Comparison of ENCODE assay signal across 20 cellular contexts in the genomic region with DNA sequence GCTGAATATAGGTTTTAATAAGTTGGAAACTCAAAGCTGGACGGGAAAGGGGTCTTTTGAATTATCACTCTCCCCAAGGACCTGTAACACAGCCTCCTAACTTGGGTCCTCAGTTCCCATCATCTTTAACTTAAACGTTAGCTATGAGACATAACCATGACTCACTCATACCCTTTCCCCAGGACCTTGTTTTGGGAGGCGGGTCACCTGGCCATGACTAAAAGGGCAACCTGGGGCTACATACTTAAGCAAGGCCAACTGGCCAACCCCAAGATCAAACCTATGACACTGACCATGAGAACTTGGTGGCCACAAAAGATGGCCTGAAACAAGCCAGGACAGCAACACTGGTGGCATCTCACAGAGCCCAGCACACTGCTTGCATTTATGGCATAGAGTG.
DNase-seq lines count a peak whose midpoint lies in the region; ATAC-seq and TF ChIP-seq lines count a peak whose summit lies in the region.
"Had no signal": no experiment of that assay in that cellular context is flagged by ENCODE, and none has a peak within 500 bp of the region (broad histone marks: within the 10 kb centered on the region; RNA-seq: fewer than 3 reads in every experiment).

No MANE protein-coding gene starts in this region.

- TF ChIP-seq POLR2A in spleen (IDR thresholded peaks at IDR 0.05) = no peak

- H3K27me3 Mint-ChIP-seq in activated CD4-positive, alpha-beta T cell treated with anti-CD3 and anti-CD28 coated beads for 36 hours = no peaks in the 10 kb centered on the region
- H3K27me3 Mint-ChIP-seq in activated naive CD8-positive, alpha-beta T cell treated with anti-CD3 and anti-CD28 coated beads, Interleukin-2, amount 50 U/mL, for 24 hours = no peaks in the 10 kb centered on the region
- H3K27me3 Mint-ChIP-seq: dendritic cell treated with granulocyte-macrophage colony-stimulating factor and Interleukin-4, amounts not matched to agents 40 ng/mL and 50 ng/mL, for 4 days had no signal

- no peaks in the 10 kb centered on the region for H3K36me3 ChIP-seq in PC-3 (ENCODE audit: low read depth, low read length)
- H3K36me3 ChIP-seq in spleen = no peaks in the 10 kb centered on the region

- no peaks in the 10 kb centered on the region for H3K9me3 Mint-ChIP-seq in activated CD4-positive, alpha-beta T cell treated with anti-CD3 and anti-CD28 coated beads for 36 hours (ENCODE audit: low read depth)
- H3K9me3 Mint-ChIP-seq in activated naive CD8-positive, alpha-beta T cell treated with anti-CD3 and anti-CD28 coated beads, Interleukin-2, amount 50 U/mL, for 24 hours = no peaks in the 10 kb centered on the region
- H3K9me3 Mint-ChIP-seq: dendritic cell treated with granulocyte-macrophage colony-stimulating factor and Interleukin-4, amounts not matched to agents 40 ng/mL and 50 ng/mL, for 4 days; neural crest cell had no signal

- BruUV-seq in PC-3 (replicated peaks; lab: Mats Ljungman, UMichigan) = no TSS peak

- H2AFZ ChIP-seq in PC-3 (ENCODE audit: low read length) = no peak overlapping the region

- DNase-seq in activated CD4-positive, alpha-beta T cell treated with anti-CD3 and anti-CD28 coated beads for 36 hours = peak; percentile 48
- no peak for DNase-seq in activated CD4-positive, alpha-beta T cell treated with anti-CD3 and anti-CD28 coated beads, Interleukin-2, amount 50 U/mL, for 1 hour
- peak; percentile 14 for DNase-seq in PC-3
- DNase-seq in activated naive CD8-positive, alpha-beta T cell treated with anti-CD3 and anti-CD28 coated beads, Interleukin-2, amount 50 U/mL, for 24 hours = no peak
- DNase-seq in spleen = no peak
- no peak for DNase-seq in amniotic stem cell (lab: John Stamatoyannopoulos, UW)
- DNase-seq in omental fat pad (ENCODE audit: low spot score) = no peak
- DNase-seq: aorta, HCEC 1CT, hypothalamus, Kasumi-1, left ventricle myocardium superior, NCI-H187, NCI-H524 treated with DMSO at 0.1 percent for 48 hours, RPMI8226 had no signal

- H3K27ac ChIP-seq in PC-3 (ENCODE audit: low read length) (no peak overlapping the region), spleen (peak overlapping the region in 4 of 8 donors; percentile 72 to 76 (median 73))
- H3K27ac ChIP-seq: A549 had no signal

- no peak overlapping the region for H3K4me2 ChIP-seq in PC-3 (ENCODE audit: low read length)
- H3K4me2 ChIP-seq: A549 had no signal

- H3K4me1 Mint-ChIP-seq in activated CD4-positive, alpha-beta T cell treated with anti-CD3 and anti-CD28 coated beads for 36 hours = peaks cover 65% of the 10 kb centered on the region
- H3K4me1 Mint-ChIP-seq in activated naive CD8-positive, alpha-beta T cell treated with anti-CD3 and anti-CD28 coated beads, Interleukin-2, amount 50 U/mL, for 24 hours = peaks cover 79% of the 10 kb centered on the region

- H3K4me3 Mint-ChIP-seq in activated CD4-positive, alpha-beta T cell treated with anti-CD3 and anti-CD28 coated beads for 36 hours = peak overlapping the region; percentile 84
- H3K4me3 Mint-ChIP-seq in activated naive CD8-positive, alpha-beta T cell treated with anti-CD3 and anti-CD28 coated beads, Interleukin-2, amount 50 U/mL, for 24 hours = peak overlapping the region; percentile 80
- H3K4me3 Mint-ChIP-seq: dendritic cell treated with granulocyte-macrophage colony-stimulating factor and Interleukin-4, amounts not matched to agents 40 ng/mL and 50 ng/mL, for 4 days; neural crest cell had no signal

- POLR2A ChIA-PET in activated CD4-positive, alpha-beta T cell treated with anti-CD3 and anti-CD28 coated beads for 36 hours (lab: Charles Lee) = no interaction called here
- POLR2A ChIA-PET in PC-3 (lab: Charles Lee; ENCODE audit: unreplicated experiment) = no interaction called here

- ATAC-seq in activated CD4-positive, alpha-beta T cell treated with anti-CD3 and anti-CD28 coated beads for 36 hours = peak; percentile 57
- ATAC-seq in PC-3 (no peak), HG02840 (IDR thresholded peaks at IDR 0.05; ENCODE audit: low FRiP score, unreplicated experiment) (no peak), omental fat pad (ENCODE audit: low FRiP score) (no peak)
- ATAC-seq in activated naive CD8-positive, alpha-beta T cell treated with anti-CD3 and anti-CD28 coated beads, Interleukin-2, amount 50 U/mL, for 24 hours = peak; percentile 70
- ATAC-seq: A549, left ventricle myocardium superior, sciatic nerve had no signal

- H3K9ac ChIP-seq in PC-3 (ENCODE audit: low read length) = no peak overlapping the region

- H3F3A ChIP-seq in PC-3 (ENCODE audit: low read length, unreplicated experiment) = no peaks in the 10 kb centered on the region

- H3K79me2 ChIP-seq in PC-3 (ENCODE audit: low read length) = no peaks in the 10 kb centered on the region

- H3K27ac Mint-ChIP-seq in activated CD4-positive, alpha-beta T cell treated with anti-CD3 and anti-CD28 coated beads for 36 hours = peak overlapping the region; percentile 98
- H3K27ac Mint-ChIP-seq in activated naive CD8-positive, alpha-beta T cell treated with anti-CD3 and anti-CD28 coated beads, Interleukin-2, amount 50 U/mL, for 24 hours = peak overlapping the region; percentile 94

- WGBS in spleen, 5 donors = 71 to 86% (median 83%) methylated on average over 3 of the region's 3 CpGs

- H3K36me3 Mint-ChIP-seq in activated CD4-positive, alpha-beta T cell treated with anti-CD3 and anti-CD28 coated beads for 36 hours (ENCODE audit: low read depth) = peaks cover 22% of the 10 kb centered on the region
- peaks cover 6% of the 10 kb centered on the region for H3K36me3 Mint-ChIP-seq in activated naive CD8-positive, alpha-beta T cell treated with anti-CD3 and anti-CD28 coated beads, Interleukin-2, amount 50 U/mL, for 24 hours (ENCODE audit: low read depth)

- H3K4me3 ChIP-seq in PC-3 (ENCODE audit: low read length) (no peak overlapping the region), spleen (peak overlapping the region in 6 of 8 donors; percentile 12 to 60 (median 20))
- H3K4me3 ChIP-seq: A549 had no signal

- TF ChIP-seq CTCF in PC-3 (conservative IDR thresholded peaks at IDR 0.05; ENCODE audit: low read depth, low read length) (no peak), spleen (IDR thresholded peaks at IDR 0.05 in 8 of 11, conservative IDR thresholded peaks at IDR 0.05 in 3 of 11) (no peak), omental fat pad (IDR thresholded peaks at IDR 0.05) (no peak)

- no peaks in the 10 kb centered on the region for H3K9me2 ChIP-seq in PC-3 (replicated peaks; ENCODE audit: low read length)

- CTCF ChIA-PET in activated CD4-positive, alpha-beta T cell treated with anti-CD3 and anti-CD28 coated beads for 36 hours (lab: Charles Lee) = no interaction called here
- CTCF ChIA-PET in PC-3 (lab: Charles Lee) = no interaction called here

- intact Hi-C loops in activated CD4-positive, alpha-beta T cell treated with anti-CD3 and anti-CD28 coated beads for 36 hours (cut with DNase I, micrococcal nuclease) = loop anchor here (2.0 to 5.0 kb wide), 5 partner anchors 44 to 116 kb away; a partner anchor contains a TSS
- intact Hi-C loops in PC-3 (cut with micrococcal nuclease) (no loop called here), spleen (cut with DNase I; ENCODE audit: low total_unique reads) (no loop called here)

- H3K4me1 ChIP-seq in PC-3 (ENCODE audit: insufficient read depth, low read length) (peaks cover 5% of the 10 kb centered on the region; the same call in 1 of the 2 replicates), spleen (peaks cover 0 to 62% (median 18%) of the 10 kb centered on the region in 6 donors)
- H3K4me1 ChIP-seq: A549 had no signal

- H3K9me3 ChIP-seq in PC-3 (ENCODE audit: low read length) = no peaks in the 10 kb centered on the region
- no peaks in the 10 kb centered on the region for H3K9me3 ChIP-seq in spleen
- H3K9me3 ChIP-seq: A549 had no signal

- no peaks in the 10 kb centered on the region for H4K20me1 ChIP-seq in PC-3 (ENCODE audit: low read length)

- H3K27me3 ChIP-seq in PC-3 (ENCODE audit: low read length) (no peaks in the 10 kb centered on the region), spleen (replicated peaks in 1 of 7) (peaks cover 0 to 4% (median 0%) of the 10 kb centered on the region in 7 donors)

Comparison
In these comparisons a context has a peak if more than half of its experiments do, and no peak if none do; other contexts are left out.
1. DNase-seq: peak in activated CD4-positive, alpha-beta T cell treated with anti-CD3 and anti-CD28 coated beads for 36 hours (single experiment) and PC-3 (single experiment); none in activated CD4-positive, alpha-beta T cell treated with anti-CD3 and anti-CD28 coated beads, Interleukin-2, amount 50 U/mL, for 1 hour (single experiment), activated naive CD8-positive, alpha-beta T cell treated with anti-CD3 and anti-CD28 coated beads, Interleukin-2, amount 50 U/mL, for 24 hours (single experiment), spleen (single experiment), amniotic stem cell (single experiment) and omental fat pad (single experiment).
2. ATAC-seq: peak in activated CD4-positive, alpha-beta T cell treated with anti-CD3 and anti-CD28 coated beads for 36 hours (single experiment) and activated naive CD8-positive, alpha-beta T cell treated with anti-CD3 and anti-CD28 coated beads, Interleukin-2, amount 50 U/mL, for 24 hours (single experiment); none in PC-3 (single experiment), HG02840 (single experiment) and omental fat pad (single experiment).
3. intact Hi-C loops: an anchor here in activated CD4-positive, alpha-beta T cell treated with anti-CD3 and anti-CD28 coated beads for 36 hours (2.0 to 5.0 kb wide); none called in PC-3 and spleen.